Comparison of ENCODE assay signal across 18 cellular contexts in genomic region chr2:170550501-170550900, GRCh38.
"Had no signal": no experiment of that assay in that cellular context is flagged by ENCODE, and none has a peak within 500 bp of the region (broad histone marks: within the 10 kb centered on the region; RNA-seq: fewer than 3 reads in every experiment).

No MANE protein-coding gene starts in this region.

- ATAC-seq: foreskin keratinocyte, gastroesophageal sphincter, heart right ventricle, left cardiac atrium, left lung, left ventricle myocardium superior, lower lobe of right lung, mucosa of descending colon had no signal

- H3K27ac ChIP-seq: coronary artery, dorsolateral prefrontal cortex, esophagus muscularis mucosa, foreskin keratinocyte, gastroesophageal sphincter, heart right ventricle, left lung, lower lobe of right lung had no signal

- DNase-seq: dermis blood vessel endothelial cell; dorsolateral prefrontal cortex; effector CD4-positive, alpha-beta T cell; effector memory CD4-positive, alpha-beta T cell; foreskin keratinocyte; glutamatergic neuron; head of caudate nucleus; heart right ventricle; hippocampal formation; left cardiac atrium; left lung; left ventricle myocardium superior; lower lobe of right lung; mesenchymal stem cell; mucosa of descending colon had no signal

- H3K36me3 ChIP-seq: esophagus muscularis mucosa, gastroesophageal sphincter, heart right ventricle, left lung, lower lobe of right lung had no signal

- H3K27me3 ChIP-seq: dorsolateral prefrontal cortex, esophagus muscularis mucosa, foreskin keratinocyte, gastroesophageal sphincter, heart right ventricle, left lung had no signal

- H3K4me3 ChIP-seq: coronary artery, dorsolateral prefrontal cortex, esophagus muscularis mucosa, gastroesophageal sphincter, heart right ventricle, left lung, lower lobe of right lung, mucosa of descending colon had no signal

- H3K4me1 ChIP-seq: foreskin keratinocyte, left lung, lower lobe of right lung had no signal
